15 cellular contexts compared by ENCODE assay signal in genomic region chr2:69119104-69119503, GRCh38.
DNase-seq lines count a peak whose midpoint lies in the region; ATAC-seq, FAIRE-seq and TF ChIP-seq lines count a peak whose summit lies in the region.
"Had no signal": no experiment of that assay in that cellular context is flagged by ENCODE, and none has a peak within 500 bp of the region (broad histone marks: within the 10 kb centered on the region; RNA-seq: fewer than 3 reads in every experiment).

No MANE protein-coding gene starts in this region.

- intact Hi-C loops in stomach (cut with DNase I; ENCODE audit: low total_unique reads) (no loop called here), OCI-LY7 (cut with micrococcal nuclease; ENCODE audit: unreplicated experiment) (no loop called here)

- H3K27me3 ChIP-seq in astrocyte (ENCODE audit: insufficient read depth, low read length), result no peaks in the 10 kb centered on the region
- no peaks in the 10 kb centered on the region for H3K27me3 ChIP-seq in mesenchymal stem cell (ENCODE audit: control insufficient read depth in 1 of 2, insufficient read depth in 1 of 2, low read length in 2 of 2)
- no peaks in the 10 kb centered on the region for H3K27me3 ChIP-seq in stomach
- no peaks in the 10 kb centered on the region for H3K27me3 ChIP-seq in mesendoderm (ENCODE audit: insufficient read depth, low read length, poor library complexity)

- no peak for TF ChIP-seq POLR2A in stomach (IDR thresholded peaks at IDR 0.05)

- TF ChIP-seq CTCF in astrocyte (IDR thresholded peaks at IDR 0.05; ENCODE audit: insufficient read depth, low read depth, low read length) (no peak), stomach (IDR thresholded peaks at IDR 0.05) (no peak), OCI-LY7 (conservative IDR thresholded peaks at IDR 0.05; ENCODE audit: low read length) (no peak)

- no peaks in the 10 kb centered on the region for H3K9me2 ChIP-seq in OCI-LY7 (ENCODE audit: insufficient read depth, low read length)

- H3K9ac ChIP-seq in astrocyte (ENCODE audit: low read length), result no peak overlapping the region
- no peak overlapping the region for H3K9ac ChIP-seq in mesenchymal stem cell (ENCODE audit: low read length)
- H3K9ac ChIP-seq in mesendoderm (ENCODE audit: low read length), result no peak overlapping the region

- WGBS in mesenchymal stem cell, result 95% methylated on average over 11 of the region's 11 CpGs
- 76 to 89% (median 82%) methylated on average over 9 to 11 of the region's 11 CpGs for WGBS in stomach, 5 donors
- WGBS in mesendoderm (ENCODE audit: extremely low coverage, insufficient coverage, low lambda C conversion rate), result no CpG with 5 or more reads among the region's 11 CpGs

- ATAC-seq in GM18861 (IDR thresholded peaks at IDR 0.05; ENCODE audit: unreplicated experiment), result no peak
- ATAC-seq: activated naive CD4-positive, alpha-beta T cell treated with anti-CD3 and anti-CD28 coated beads, Interleukin-2, amount 50 U/mL, for 72 hours; effector memory CD8-positive, alpha-beta T cell; HCT116 had no signal

- H4K20me1 ChIP-seq in astrocyte (ENCODE audit: insufficient read depth, low read length) (no peaks in the 10 kb centered on the region), OCI-LY7 (ENCODE audit: insufficient read depth, low read length) (no peaks in the 10 kb centered on the region)

- H4K91ac ChIP-seq in mesenchymal stem cell (ENCODE audit: low read length), result peak overlapping the region; percentile 98

- peak overlapping the region in 1 of 2 experiments; percentile 14 for H3K14ac ChIP-seq in mesenchymal stem cell (ENCODE audit: low read length in 2 of 2)

- H3K4me3 ChIP-seq in astrocyte (ENCODE audit: insufficient read depth, low read depth, low read length), result no peak overlapping the region
- H3K4me3 ChIP-seq in mesenchymal stem cell (ENCODE audit: insufficient read depth in 1 of 2, low read depth in 1 of 2, low read length in 2 of 2), result no peak overlapping the region
- no peak overlapping the region for H3K4me3 ChIP-seq in stomach
- H3K4me3 ChIP-seq in OCI-LY7 (ENCODE audit: low read depth, low read length, poor library complexity, severe bottlenecking), result no peak overlapping the region
- H3K4me3 ChIP-seq in mesendoderm (ENCODE audit: low read length), result no peak overlapping the region

- DNase-seq in H4 (ENCODE audit: low spot score) (peak; percentile 23), astrocyte (ENCODE audit: low read depth) (no peak), mesenchymal stem cell (no peak), stomach (no peak), OCI-LY7 (ENCODE audit: low spot score) (no peak), cortex of kidney (lab: John Stamatoyannopoulos, UW) (no peak), mesendoderm (no peak)
- DNase-seq: activated CD4-positive, alpha-beta T cell treated with anti-CD3 and anti-CD28 coated beads, Interleukin-2, amount 10 ng/mL, durations not matched to agents 24 days and 14 days; Calu3; effector memory CD8-positive, alpha-beta T cell; stimulated activated CD4-positive, alpha-beta T cell treated with anti-CD3 and anti-CD28 coated beads, Interleukin-2, amount 100 ng/mL, for 24 hours had no signal

- H3K4me1 ChIP-seq in astrocyte (ENCODE audit: insufficient read depth, low read length), result peaks cover 22% of the 10 kb centered on the region
- peaks cover 7% of the 10 kb centered on the region for H3K4me1 ChIP-seq in mesenchymal stem cell (ENCODE audit: control insufficient read depth, insufficient read depth, low read depth, low read length)
- H3K4me1 ChIP-seq in stomach, result peaks cover 0 to 16% (median 4%) of the 10 kb centered on the region in 4 donors
- no peaks in the 10 kb centered on the region for H3K4me1 ChIP-seq in OCI-LY7 (ENCODE audit: insufficient read depth, low read length, poor library complexity, severe bottlenecking)
- peaks cover 4% of the 10 kb centered on the region for H3K4me1 ChIP-seq in mesendoderm (ENCODE audit: control insufficient read depth, low read depth, low read length)

- CTCF ChIA-PET in OCI-LY7 (lab: Charles Lee; ENCODE audit: unreplicated experiment), result no interaction called here

- H2BK5ac ChIP-seq in mesenchymal stem cell (ENCODE audit: low read depth, low read length, poor library complexity, severe bottlenecking) (no peak overlapping the region), mesendoderm (ENCODE audit: low read length) (no peak overlapping the region)

- H2AK5ac ChIP-seq in mesenchymal stem cell (ENCODE audit: low read length, severe bottlenecking), result peak overlapping the region; percentile 3
- no peak overlapping the region for H2AK5ac ChIP-seq in mesendoderm (ENCODE audit: low read length)

- POLR2A ChIA-PET in OCI-LY7 (lab: Charles Lee), result interaction anchor here (0.9 kb wide), 1 partner anchor 16 kb away, joined by 3 read pairs; no protein-coding TSS in a partner anchor

- H2BK12ac ChIP-seq in mesenchymal stem cell (ENCODE audit: low read length in 2 of 2), result peak overlapping the region; percentile 16 to 34

- H3K27ac Mint-ChIP-seq in astrocyte (ENCODE audit: unreplicated experiment), result no peak overlapping the region
- H3K27ac Mint-ChIP-seq: activated CD4-positive, alpha-beta T cell treated with anti-CD3 and anti-CD28 coated beads, Interleukin-2, amount 10 ng/mL, durations not matched to agents 24 days and 14 days; activated naive CD4-positive, alpha-beta T cell treated with anti-CD3 and anti-CD28 coated beads, Interleukin-2, amount 50 U/mL, for 72 hours; B cell; effector memory CD8-positive, alpha-beta T cell had no signal

- H3K9me3 Mint-ChIP-seq in astrocyte (ENCODE audit: unreplicated experiment), result no peaks in the 10 kb centered on the region
- H3K9me3 Mint-ChIP-seq: activated CD4-positive, alpha-beta T cell treated with anti-CD3 and anti-CD28 coated beads, Interleukin-2, amount 10 ng/mL, durations not matched to agents 24 days and 14 days; activated naive CD4-positive, alpha-beta T cell treated with anti-CD3 and anti-CD28 coated beads, Interleukin-2, amount 50 U/mL, for 72 hours; effector memory CD8-positive, alpha-beta T cell had no signal

- BruUV-seq in OCI-LY7 (replicated peaks; lab: Mats Ljungman, UMichigan), result no TSS peak

- peaks cover 34% of the 10 kb centered on the region for H3K4me1 Mint-ChIP-seq in astrocyte (ENCODE audit: low read depth, unreplicated experiment)
- H3K4me1 Mint-ChIP-seq: activated CD4-positive, alpha-beta T cell treated with anti-CD3 and anti-CD28 coated beads, Interleukin-2, amount 10 ng/mL, durations not matched to agents 24 days and 14 days; B cell had no signal

- no peaks in the 10 kb centered on the region for H3K27me3 Mint-ChIP-seq in astrocyte (ENCODE audit: low read depth, unreplicated experiment)

- H4K5ac ChIP-seq in mesendoderm (ENCODE audit: low read length), result no peak overlapping the region

- H3K79me1 ChIP-seq in mesenchymal stem cell (replicated peaks; ENCODE audit: low read length, poor library complexity, severe bottlenecking) (no peaks in the 10 kb centered on the region), mesendoderm (ENCODE audit: low read length) (no peaks in the 10 kb centered on the region)

- no peak for TF ChIP-seq EP300 in stomach (IDR thresholded peaks at IDR 0.05)

- H3K79me2 ChIP-seq in astrocyte (ENCODE audit: insufficient read depth, low read length) (no peaks in the 10 kb centered on the region), OCI-LY7 (ENCODE audit: insufficient read depth, low read depth, low read length) (no peaks in the 10 kb centered on the region), mesendoderm (ENCODE audit: control insufficient read depth, insufficient read depth, low read length) (no peaks in the 10 kb centered on the region)

- H2BK120ac ChIP-seq in mesenchymal stem cell (ENCODE audit: low read depth, low read length) (peak overlapping the region; percentile 77), mesendoderm (ENCODE audit: low read depth, low read length) (no peak overlapping the region)

- H4K8ac ChIP-seq in mesenchymal stem cell (ENCODE audit: low read length) (peak overlapping the region; percentile 98), mesendoderm (ENCODE audit: low read depth, low read length) (no peak overlapping the region)

- H3K56ac ChIP-seq in mesendoderm (ENCODE audit: low read length), result no peak overlapping the region

- H2BK15ac ChIP-seq in mesenchymal stem cell (ENCODE audit: low read depth, poor library complexity, severe bottlenecking) (peak overlapping the region; percentile 44), mesendoderm (replicated peaks; ENCODE audit: low read depth) (no peak overlapping the region)

- H3K36me3 Mint-ChIP-seq in astrocyte (ENCODE audit: low read depth, unreplicated experiment), result peaks cover 6% of the 10 kb centered on the region
- H3K36me3 Mint-ChIP-seq: activated naive CD4-positive, alpha-beta T cell treated with anti-CD3 and anti-CD28 coated beads, Interleukin-2, amount 50 U/mL, for 72 hours had no signal

- H2AFZ ChIP-seq in astrocyte (ENCODE audit: low read depth, low read length) (no peak overlapping the region), mesenchymal stem cell (ENCODE audit: low read depth, low read length) (no peak overlapping the region), OCI-LY7 (ENCODE audit: low read length) (no peak overlapping the region)

- H3K18ac ChIP-seq in mesenchymal stem cell (ENCODE audit: low read depth in 1 of 2, low read length in 2 of 2) (peak overlapping the region; percentile 79 to 92), mesendoderm (ENCODE audit: low read length) (no peak overlapping the region)

- H3K36me3 ChIP-seq in astrocyte (ENCODE audit: insufficient read depth, low read length), result no peaks in the 10 kb centered on the region
- peaks cover 0 to 10% of the 10 kb centered on the region in 2 experiments for H3K36me3 ChIP-seq in mesenchymal stem cell (ENCODE audit: control insufficient read depth in 1 of 2, insufficient read depth in 2 of 2, low read depth in 1 of 2, low read length in 2 of 2)
- peaks cover 0 to 10% (median under 1%) of the 10 kb centered on the region in 4 donors for H3K36me3 ChIP-seq in stomach
- H3K36me3 ChIP-seq in OCI-LY7 (ENCODE audit: insufficient read depth, low read length), result no peaks in the 10 kb centered on the region
- H3K36me3 ChIP-seq in mesendoderm (ENCODE audit: control insufficient read depth, insufficient read depth, low read length), result no peaks in the 10 kb centered on the region

- H3K4me3 Mint-ChIP-seq in astrocyte (ENCODE audit: unreplicated experiment), result no peak overlapping the region
- H3K4me3 Mint-ChIP-seq: activated CD4-positive, alpha-beta T cell treated with anti-CD3 and anti-CD28 coated beads, Interleukin-2, amount 10 ng/mL, durations not matched to agents 24 days and 14 days; B cell; effector memory CD8-positive, alpha-beta T cell had no signal

- H3K9me3 ChIP-seq in astrocyte (ENCODE audit: insufficient read depth, low read depth, low read length) (no peaks in the 10 kb centered on the region), mesenchymal stem cell (ENCODE audit: control insufficient read depth, low read length) (no peaks in the 10 kb centered on the region), stomach (no peaks in the 10 kb centered on the region), OCI-LY7 (ENCODE audit: low read length) (no peaks in the 10 kb centered on the region)

- H3K4me2 ChIP-seq in astrocyte (ENCODE audit: low read length), result no peak overlapping the region
- no peak overlapping the region for H3K4me2 ChIP-seq in mesenchymal stem cell (ENCODE audit: low read length, poor library complexity, severe bottlenecking)
- no peak overlapping the region for H3K4me2 ChIP-seq in OCI-LY7 (ENCODE audit: low read length)
- H3K4me2 ChIP-seq in mesendoderm (ENCODE audit: low read length), result no peak overlapping the region

- H3K23ac ChIP-seq in mesenchymal stem cell (ENCODE audit: low read length in 2 of 2), result no peak overlapping the region
- no peak overlapping the region for H3K23ac ChIP-seq in mesendoderm (ENCODE audit: low read length)

- H3K4ac ChIP-seq in mesenchymal stem cell (ENCODE audit: low read depth in 1 of 2, low read length in 2 of 2) (peak overlapping the region; percentile 12 to 97), mesendoderm (ENCODE audit: low read depth, low read length) (no peak overlapping the region)

- FAIRE-seq in astrocyte (lab: Jason Lieb, UNC), result no peak

- peak overlapping the region; percentile 41 for H3K27ac ChIP-seq in astrocyte (ENCODE audit: low read depth, low read length)
- H3K27ac ChIP-seq in mesenchymal stem cell (ENCODE audit: low read length, poor library complexity, severe bottlenecking), result peak overlapping the region; percentile 55
- peak overlapping the region in 4 of 5 donors; percentile 3 to 47 (median 38) for H3K27ac ChIP-seq in stomach
- no peak overlapping the region for H3K27ac ChIP-seq in OCI-LY7 (ENCODE audit: low read depth, low read length, poor library complexity, severe bottlenecking)
- no peak overlapping the region for H3K27ac ChIP-seq in mesendoderm (ENCODE audit: low read depth, low read length)

Comparison
In these comparisons a context has a peak if more than half of its experiments do, and no peak if none do; other contexts are left out.
1. H3K27ac ChIP-seq: peak in astrocyte (single experiment), mesenchymal stem cell (single experiment) and stomach (4 of 5); none in OCI-LY7 (single experiment) and mesendoderm (single experiment).